ENCODE assay signal across 26 cellular contexts in the genomic region with DNA sequence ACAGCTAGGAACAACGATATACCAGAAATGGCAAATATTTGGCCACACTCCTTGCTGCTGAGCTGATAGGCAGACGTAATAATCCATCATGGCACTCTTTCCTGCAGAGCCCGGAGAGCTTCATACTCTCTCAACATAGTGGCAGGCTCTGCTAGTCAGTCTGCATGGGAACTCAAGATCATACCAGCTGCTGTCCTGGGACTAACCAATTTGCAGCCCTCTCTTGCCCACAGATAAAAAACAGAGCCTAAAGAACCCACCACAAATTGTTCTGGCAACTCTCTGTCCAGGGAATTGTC. TPM values are rescaled to one million over a fixed set of nuclear protein-coding genes. Genes with fewer than 3 reads are reported as not detected.
A peak's percentile ranks its signal among the peaks of the same experiment; 100 is the strongest.
DNase-seq lines count a peak whose midpoint lies in the region; ATAC-seq, FAIRE-seq and TF ChIP-seq lines count a peak whose summit lies in the region.
"Had no signal": no experiment of that assay in that cellular context is flagged by ENCODE, and none has a peak within 500 bp of the region (broad histone marks: within the 10 kb centered on the region; RNA-seq: fewer than 3 reads in every experiment).

No MANE protein-coding gene starts in this region.

- no peak for FAIRE-seq in HepG2 (lab: Jason Lieb, UNC)

- H3K36me3 ChIP-seq in HepG2 (replicated peaks in 1 of 2; ENCODE audit: control insufficient read depth in 1 of 2, insufficient read depth in 2 of 2, low read length in 2 of 2), result no peaks in the 10 kb centered on the region

- H3K4me3 Mint-ChIP-seq in T-helper 1 cell treated with Interleukin-12 subunit alpha and Interleukin-12 subunit beta and Interleukin-4 antibody, amounts not matched to agents 30 μg/mL and 1 μg/mL, for 36 hours, result no peak overlapping the region
- H3K4me3 Mint-ChIP-seq in activated naive CD8-positive, alpha-beta T cell treated with anti-CD3 and anti-CD28 coated beads, Interleukin-2, amount 10 ng/mL, durations not matched to agents 7 days and 5 days, result no peak overlapping the region
- no peak overlapping the region for H3K4me3 Mint-ChIP-seq in activated naive CD8-positive, alpha-beta T cell treated with anti-CD3 and anti-CD28 coated beads for 36 hours
- H3K4me3 Mint-ChIP-seq: H9 had no signal

- H3K9me3 ChIP-seq in HepG2 (ENCODE audit: low read length), result no peaks in the 10 kb centered on the region

- peak overlapping the region; percentile 31 for H3K9ac ChIP-seq in HepG2 (ENCODE audit: insufficient read depth, low read depth, low read length)

- no peaks in the 10 kb centered on the region for H3K27me3 Mint-ChIP-seq in T-helper 1 cell treated with Interleukin-12 subunit alpha and Interleukin-12 subunit beta and Interleukin-4 antibody, amounts not matched to agents 30 μg/mL and 1 μg/mL, for 36 hours (ENCODE audit: low read depth)
- H3K27me3 Mint-ChIP-seq in activated naive CD8-positive, alpha-beta T cell treated with anti-CD3 and anti-CD28 coated beads, Interleukin-2, amount 10 ng/mL, durations not matched to agents 7 days and 5 days, result no peaks in the 10 kb centered on the region
- no peaks in the 10 kb centered on the region for H3K27me3 Mint-ChIP-seq in activated naive CD8-positive, alpha-beta T cell treated with anti-CD3 and anti-CD28 coated beads for 36 hours

- POLR2A ChIA-PET in activated naive CD8-positive, alpha-beta T cell treated with anti-CD3 and anti-CD28 coated beads, Interleukin-2, amount 10 ng/mL, durations not matched to agents 7 days and 5 days (lab: Charles Lee), result interaction anchor here (1.7 kb wide), 1 partner anchor 21 kb away, joined by 6 read pairs; no protein-coding TSS in a partner anchor
- POLR2A ChIA-PET in HepG2 (lab: Yijun Ruan, JAX), result interaction anchor here (0.6 to 2.2 kb wide), 17 partner anchors 8 to 705 kb away, joined by 3 to 47 read pairs (median 4); partner anchors contain the start of genes LRRC3C, ORMDL3, PSMD3 and RPL19

- TF ChIP-seq CTCF in HepG2 (CRISPR knock-in tag; IDR thresholded peaks at IDR 0.05), result no peak

- 0% methylated on average over 2 of the region's 3 CpGs for WGBS in HepG2 (ENCODE audit: low lambda C conversion rate)

- H3K79me2 ChIP-seq in HepG2 (ENCODE audit: insufficient read depth, low read length), result no peaks in the 10 kb centered on the region

- no TSS peak for BruUV-seq in HepG2 (replicated peaks; lab: Mats Ljungman, UMichigan)

- in situ Hi-C loops in HepG2 (cut with HindIII; ENCODE audit: extremely low pct_ligation_motif_present, low pct_unique_long_range_greater_than_20kb), result no loop called here

- no peak for DNase-seq in T-helper 1 cell
- DNase-seq in activated naive CD8-positive, alpha-beta T cell treated with anti-CD3 and anti-CD28 coated beads, Interleukin-2, amount 10 ng/mL, durations not matched to agents 7 days and 5 days, result no peak
- DNase-seq in activated naive CD8-positive, alpha-beta T cell treated with anti-CD3 and anti-CD28 coated beads for 36 hours, result no peak
- DNase-seq in HepG2 (ENCODE audit: low spot score), result no peak
- no peak for DNase-seq in NCI-H128 (lab: John Stamatoyannopoulos, UW; ENCODE audit: unreplicated experiment)
- no peak for DNase-seq in NCI-H1694 treated with DMSO at 0.1 percent for 48 hours (lab: John Stamatoyannopoulos, UW)
- DNase-seq in SHP77 (lab: John Stamatoyannopoulos, UW), result no peak
- DNase-seq: AML-193, COR-L47, GDM1, H9, IMR-90, Karpas-422, NCI-H1436, NCI-H2029, NCI-H345, NCI-H524 treated with DMSO at 0.1 percent for 48 hours, PC-3, RPMI8226, SIG-M5 had no signal

- peak overlapping the region; percentile 73 for H3K27ac ChIP-seq in HepG2 (ENCODE audit: extremely low read length, insufficient read depth, low read length)
- H3K27ac ChIP-seq: 22Rv1, HL-60 had no signal

- TF ChIP-seq EP300 in HepG2 (IDR thresholded peaks at IDR 0.05; ENCODE audit: low read depth in 2 of 2, low read length in 2 of 2), result no peak
- TF ChIP-seq EP300 in HepG2 (CRISPR knock-in tag; IDR thresholded peaks at IDR 0.05; ENCODE audit: borderline replicate concordance), result no peak

- ATAC-seq in activated naive CD8-positive, alpha-beta T cell treated with anti-CD3 and anti-CD28 coated beads, Interleukin-2, amount 10 ng/mL, durations not matched to agents 7 days and 5 days (ENCODE audit: low read depth), result no peak
- ATAC-seq in HepG2, result peak; percentile 84
- ATAC-seq: PC-3 had no signal

- H3K4me2 ChIP-seq in HepG2 (ENCODE audit: low read depth, low read length), result peak overlapping the region; percentile 74

- intact Hi-C loops in HepG2 (cut with micrococcal nuclease; ENCODE audit: unreplicated experiment), result no loop called here

- peak overlapping the region; percentile 38 for H2AFZ ChIP-seq in HepG2 (ENCODE audit: low read length)

- no peaks in the 10 kb centered on the region for H4K20me1 ChIP-seq in HepG2 (ENCODE audit: insufficient read depth, low read length)

- no peak for TF ChIP-seq RAD21 in HepG2 (CRISPR knock-in tag; IDR thresholded peaks at IDR 0.05)

- CTCF ChIA-PET in HepG2 (lab: Yijun Ruan, JAX; ENCODE audit: low intra/inter-chr PET ratio, low total read pairs), result no interaction called here

- peaks cover 71% of the 10 kb centered on the region for H3K36me3 Mint-ChIP-seq in T-helper 1 cell treated with Interleukin-12 subunit alpha and Interleukin-12 subunit beta and Interleukin-4 antibody, amounts not matched to agents 30 μg/mL and 1 μg/mL, for 36 hours (ENCODE audit: low read depth)
- H3K36me3 Mint-ChIP-seq in activated naive CD8-positive, alpha-beta T cell treated with anti-CD3 and anti-CD28 coated beads, Interleukin-2, amount 10 ng/mL, durations not matched to agents 7 days and 5 days, result peaks cover 55% of the 10 kb centered on the region
- peaks cover 12% of the 10 kb centered on the region for H3K36me3 Mint-ChIP-seq in activated naive CD8-positive, alpha-beta T cell treated with anti-CD3 and anti-CD28 coated beads for 36 hours

- peak overlapping the region; percentile 67 for H3K27ac Mint-ChIP-seq in T-helper 1 cell treated with Interleukin-12 subunit alpha and Interleukin-12 subunit beta and Interleukin-4 antibody, amounts not matched to agents 30 μg/mL and 1 μg/mL, for 36 hours
- peak overlapping the region; percentile 15 for H3K27ac Mint-ChIP-seq in activated naive CD8-positive, alpha-beta T cell treated with anti-CD3 and anti-CD28 coated beads, Interleukin-2, amount 10 ng/mL, durations not matched to agents 7 days and 5 days
- no peak overlapping the region for H3K27ac Mint-ChIP-seq in activated naive CD8-positive, alpha-beta T cell treated with anti-CD3 and anti-CD28 coated beads for 36 hours

- peaks cover 24% of the 10 kb centered on the region for H3K4me1 ChIP-seq in HepG2 (ENCODE audit: insufficient read depth, low read length)

- no peaks in the 10 kb centered on the region for H3K9me3 Mint-ChIP-seq in T-helper 1 cell treated with Interleukin-12 subunit alpha and Interleukin-12 subunit beta and Interleukin-4 antibody, amounts not matched to agents 30 μg/mL and 1 μg/mL, for 36 hours
- no peaks in the 10 kb centered on the region for H3K9me3 Mint-ChIP-seq in activated naive CD8-positive, alpha-beta T cell treated with anti-CD3 and anti-CD28 coated beads, Interleukin-2, amount 10 ng/mL, durations not matched to agents 7 days and 5 days
- no peaks in the 10 kb centered on the region for H3K9me3 Mint-ChIP-seq in activated naive CD8-positive, alpha-beta T cell treated with anti-CD3 and anti-CD28 coated beads for 36 hours
- H3K9me3 Mint-ChIP-seq: H9 had no signal

- H3K4me1 Mint-ChIP-seq in T-helper 1 cell treated with Interleukin-12 subunit alpha and Interleukin-12 subunit beta and Interleukin-4 antibody, amounts not matched to agents 30 μg/mL and 1 μg/mL, for 36 hours (ENCODE audit: low read depth), result peaks cover 39% of the 10 kb centered on the region
- peaks cover 33% of the 10 kb centered on the region for H3K4me1 Mint-ChIP-seq in activated naive CD8-positive, alpha-beta T cell treated with anti-CD3 and anti-CD28 coated beads, Interleukin-2, amount 10 ng/mL, durations not matched to agents 7 days and 5 days
- H3K4me1 Mint-ChIP-seq in activated naive CD8-positive, alpha-beta T cell treated with anti-CD3 and anti-CD28 coated beads for 36 hours, result peaks cover 14% of the 10 kb centered on the region
- H3K4me1 Mint-ChIP-seq: H9 had no signal

- H3K4me3 ChIP-seq in HepG2 (replicated peaks in 1 of 3; ENCODE audit: insufficient read depth in 1 of 3, low read depth in 2 of 3, low read length in 3 of 3), result peak overlapping the region in 1 of 3 experiments; percentile 45; a peak in 1 of 6 replicates

- no peaks in the 10 kb centered on the region for H3K27me3 ChIP-seq in HepG2 (ENCODE audit: control insufficient read depth in 1 of 2, insufficient read depth in 2 of 2, low read length in 2 of 2)

- TF ChIP-seq POLR2A in HepG2 (IDR thresholded peaks at IDR 0.05; ENCODE audit: insufficient read depth in 1 of 2, low read depth in 2 of 2, low read length in 2 of 2), result no peak

RNA-seq across cellular contexts. Expression of gene GSDMB, which starts 13.5 kb away (rescaled TPM):
- 10 to 100 TPM; 67.0 to 69.8 TPM for total RNA-seq in activated naive CD8-positive, alpha-beta T cell treated with anti-CD3 and anti-CD28 coated beads, Interleukin-2, amount 10 ng/mL, durations not matched to agents 7 days and 5 days
- 1 to 10 TPM; 7.6 to 8.7 TPM for total RNA-seq in activated naive CD8-positive, alpha-beta T cell treated with anti-CD3 and anti-CD28 coated beads for 36 hours
- total RNA-seq in HepG2 (2016; rRNA removed; fragmentation: Illumina TruSeq; extraction: Trizol), result 0.70 and 3.3 TPM in 2 replicates
- 0.44 and 0.51 TPM in 2 replicates for total RNA-seq in HepG2 (2016; cell fraction: cytosol; rRNA removed; fragmentation: Illumina TruSeq; extraction: Trizol; ENCODE audit: low read depth)
- total RNA-seq in HepG2 (2016; cell fraction: insoluble cytoplasmic fraction; rRNA removed; fragmentation: Illumina TruSeq; extraction: Trizol), result 0.76 and 2.9 TPM in 2 replicates
- total RNA-seq in HepG2 (2016; cell fraction: membrane; rRNA removed; fragmentation: Illumina TruSeq; extraction: Trizol), result 0.31 and 0.62 TPM in 2 replicates
- 8.3 and 9.3 TPM in 2 replicates for total RNA-seq in HepG2 (2016; cell fraction: nucleus; rRNA removed; fragmentation: Illumina TruSeq; extraction: Trizol)
- polyA plus RNA-seq in HepG2 (2011; rRNA removed), result 30.4 and 39.4 TPM in 2 replicates
- polyA plus RNA-seq in HepG2 (2011; cell fraction: cytosol; rRNA removed), result 3.7 and 4.3 TPM in 2 replicates
- polyA plus RNA-seq in HepG2 (2011; cell fraction: nucleus; rRNA removed), result 140 and 180 TPM in 2 replicates
- 36.5 and 54.8 TPM in 2 replicates for polyA plus RNA-seq in HepG2 (2012)
- 0.33 and 0.52 TPM in 2 replicates for polyA plus RNA-seq in HepG2 (2016; cell fraction: cytosol; fragmentation: Illumina TruSeq; extraction: Trizol; ENCODE audit: low read depth)
- polyA plus RNA-seq in HepG2 (2016; cell fraction: insoluble cytoplasmic fraction; fragmentation: Illumina TruSeq; extraction: Trizol; ENCODE audit: low read depth), result 0.73 and 1.2 TPM in 2 replicates
- polyA plus RNA-seq in HepG2 (2016; cell fraction: membrane; fragmentation: Illumina TruSeq; extraction: Trizol; ENCODE audit: low read depth), result 0.26 and 0.35 TPM in 2 replicates
- polyA plus RNA-seq in HepG2 (2016; cell fraction: nucleus; fragmentation: Illumina TruSeq; extraction: Trizol; ENCODE audit: insufficient read depth, low read depth), result 21.8 and 24.9 TPM in 2 replicates
- 4.9 and 23.3 TPM in 2 replicates for polyA minus RNA-seq in HepG2 (2011; rRNA and poly(A)+ RNA removed; ENCODE audit: low replicate concordance)
- 1.1 and 1.5 TPM in 2 replicates for polyA minus RNA-seq in HepG2 (2011; cell fraction: cytosol; rRNA and poly(A)+ RNA removed)
- polyA minus RNA-seq in HepG2 (2011; cell fraction: nucleus; rRNA and poly(A)+ RNA removed), result 42.0 and 56.2 TPM in 2 replicates

RNA-seq across cellular contexts. Expression of gene ORMDL3, which starts 22.5 kb away (rescaled TPM):
- 100 to 1,000 TPM; 149 to 159 TPM for total RNA-seq in activated naive CD8-positive, alpha-beta T cell treated with anti-CD3 and anti-CD28 coated beads, Interleukin-2, amount 10 ng/mL, durations not matched to agents 7 days and 5 days
- total RNA-seq in activated naive CD8-positive, alpha-beta T cell treated with anti-CD3 and anti-CD28 coated beads for 36 hours, result 10 to 100 TPM; 59.1 to 62.3 TPM
- total RNA-seq in HepG2 (2016; rRNA removed; fragmentation: Illumina TruSeq; extraction: Trizol), result 125 and 181 TPM in 2 replicates
- total RNA-seq in HepG2 (2016; cell fraction: cytosol; rRNA removed; fragmentation: Illumina TruSeq; extraction: Trizol; ENCODE audit: low read depth), result 52.8 and 58.2 TPM in 2 replicates
- 110 and 214 TPM in 2 replicates for total RNA-seq in HepG2 (2016; cell fraction: insoluble cytoplasmic fraction; rRNA removed; fragmentation: Illumina TruSeq; extraction: Trizol)
- 136 and 143 TPM in 2 replicates for total RNA-seq in HepG2 (2016; cell fraction: membrane; rRNA removed; fragmentation: Illumina TruSeq; extraction: Trizol)
- total RNA-seq in HepG2 (2016; cell fraction: nucleus; rRNA removed; fragmentation: Illumina TruSeq; extraction: Trizol), result 112 and 134 TPM in 2 replicates
- polyA plus RNA-seq in HepG2 (2011; rRNA removed), result 384 and 546 TPM in 2 replicates
- 330 and 331 TPM in 2 replicates for polyA plus RNA-seq in HepG2 (2011; cell fraction: cytosol; rRNA removed)
- 319 and 431 TPM in 2 replicates for polyA plus RNA-seq in HepG2 (2011; cell fraction: nucleus; rRNA removed)
- polyA plus RNA-seq in HepG2 (2012), result 176 and 292 TPM in 2 replicates
- 35.1 and 42.1 TPM in 2 replicates for polyA plus RNA-seq in HepG2 (2016; cell fraction: cytosol; fragmentation: Illumina TruSeq; extraction: Trizol; ENCODE audit: low read depth)
- 81.8 and 96.3 TPM in 2 replicates for polyA plus RNA-seq in HepG2 (2016; cell fraction: insoluble cytoplasmic fraction; fragmentation: Illumina TruSeq; extraction: Trizol; ENCODE audit: low read depth)
- polyA plus RNA-seq in HepG2 (2016; cell fraction: membrane; fragmentation: Illumina TruSeq; extraction: Trizol; ENCODE audit: low read depth), result 72.9 and 81.6 TPM in 2 replicates
- 169 and 170 TPM in 2 replicates for polyA plus RNA-seq in HepG2 (2016; cell fraction: nucleus; fragmentation: Illumina TruSeq; extraction: Trizol; ENCODE audit: insufficient read depth, low read depth)
- polyA minus RNA-seq in HepG2 (2011; rRNA and poly(A)+ RNA removed; ENCODE audit: low replicate concordance), result 76.0 and 1,167 TPM in 2 replicates
- polyA minus RNA-seq in HepG2 (2011; cell fraction: cytosol; rRNA and poly(A)+ RNA removed), result 115 and 192 TPM in 2 replicates
- 79.2 and 94.6 TPM in 2 replicates for polyA minus RNA-seq in HepG2 (2011; cell fraction: nucleus; rRNA and poly(A)+ RNA removed)

RNA-seq across cellular contexts. Expression of gene LRRC3C, which starts 22.6 kb away (rescaled TPM):
- total RNA-seq in activated naive CD8-positive, alpha-beta T cell treated with anti-CD3 and anti-CD28 coated beads, Interleukin-2, amount 10 ng/mL, durations not matched to agents 7 days and 5 days, result not detected
- not detected for total RNA-seq in activated naive CD8-positive, alpha-beta T cell treated with anti-CD3 and anti-CD28 coated beads for 36 hours
- total RNA-seq in HepG2 (2016; rRNA removed; fragmentation: Illumina TruSeq; extraction: Trizol), result not detected in 2 replicates
- total RNA-seq in HepG2 (2016; cell fraction: cytosol; rRNA removed; fragmentation: Illumina TruSeq; extraction: Trizol; ENCODE audit: low read depth), result not detected in 2 replicates
- total RNA-seq in HepG2 (2016; cell fraction: insoluble cytoplasmic fraction; rRNA removed; fragmentation: Illumina TruSeq; extraction: Trizol), result not detected in 2 replicates
- not detected in 2 replicates for total RNA-seq in HepG2 (2016; cell fraction: membrane; rRNA removed; fragmentation: Illumina TruSeq; extraction: Trizol)
- total RNA-seq in HepG2 (2016; cell fraction: nucleus; rRNA removed; fragmentation: Illumina TruSeq; extraction: Trizol), result not detected in 2 replicates
- polyA plus RNA-seq in HepG2 (2011; rRNA removed), result 0.10 and 0.17 TPM in 2 replicates
- polyA plus RNA-seq in HepG2 (2011; cell fraction: cytosol; rRNA removed), result 0.11 TPM in 1 of 2 replicates, not detected in the other
- polyA plus RNA-seq in HepG2 (2011; cell fraction: nucleus; rRNA removed), result not detected in 2 replicates
- not detected in 2 replicates for polyA plus RNA-seq in HepG2 (2012)
- not detected in 2 replicates for polyA plus RNA-seq in HepG2 (2016; cell fraction: cytosol; fragmentation: Illumina TruSeq; extraction: Trizol; ENCODE audit: low read depth)
- polyA plus RNA-seq in HepG2 (2016; cell fraction: insoluble cytoplasmic fraction; fragmentation: Illumina TruSeq; extraction: Trizol; ENCODE audit: low read depth), result not detected in 2 replicates
- polyA plus RNA-seq in HepG2 (2016; cell fraction: membrane; fragmentation: Illumina TruSeq; extraction: Trizol; ENCODE audit: low read depth), result not detected in 2 replicates
- polyA plus RNA-seq in HepG2 (2016; cell fraction: nucleus; fragmentation: Illumina TruSeq; extraction: Trizol; ENCODE audit: insufficient read depth, low read depth), result not detected in 2 replicates
- 0.24 TPM in 1 of 2 replicates, not detected in the other for polyA minus RNA-seq in HepG2 (2011; rRNA and poly(A)+ RNA removed; ENCODE audit: low replicate concordance)
- polyA minus RNA-seq in HepG2 (2011; cell fraction: cytosol; rRNA and poly(A)+ RNA removed), result not detected in 2 replicates
- polyA minus RNA-seq in HepG2 (2011; cell fraction: nucleus; rRNA and poly(A)+ RNA removed), result not detected in 2 replicates
- total RNA-seq: Daoy, H9, HT1080, IMR-90, MCF 10A, PC-3 had no signal
- polyA plus RNA-seq: IMR-90 had no signal

RNA-seq across cellular contexts. Expression of gene ZPBP2, which starts 36.9 kb away (rescaled TPM):
- total RNA-seq in activated naive CD8-positive, alpha-beta T cell treated with anti-CD3 and anti-CD28 coated beads, Interleukin-2, amount 10 ng/mL, durations not matched to agents 7 days and 5 days, result under 1 TPM in 1 of 2 experiments, not detected in 1; 0.14 TPM
- not detected for total RNA-seq in activated naive CD8-positive, alpha-beta T cell treated with anti-CD3 and anti-CD28 coated beads for 36 hours
- total RNA-seq in HepG2 (2016; rRNA removed; fragmentation: Illumina TruSeq; extraction: Trizol), result not detected in 2 replicates
- not detected in 2 replicates for total RNA-seq in HepG2 (2016; cell fraction: cytosol; rRNA removed; fragmentation: Illumina TruSeq; extraction: Trizol; ENCODE audit: low read depth)
- not detected in 2 replicates for total RNA-seq in HepG2 (2016; cell fraction: insoluble cytoplasmic fraction; rRNA removed; fragmentation: Illumina TruSeq; extraction: Trizol)
- not detected in 2 replicates for total RNA-seq in HepG2 (2016; cell fraction: membrane; rRNA removed; fragmentation: Illumina TruSeq; extraction: Trizol)
- total RNA-seq in HepG2 (2016; cell fraction: nucleus; rRNA removed; fragmentation: Illumina TruSeq; extraction: Trizol), result not detected in 2 replicates
- not detected in 2 replicates for polyA plus RNA-seq in HepG2 (2011; rRNA removed)
- not detected in 2 replicates for polyA plus RNA-seq in HepG2 (2011; cell fraction: cytosol; rRNA removed)
- polyA plus RNA-seq in HepG2 (2011; cell fraction: nucleus; rRNA removed), result not detected in 2 replicates
- polyA plus RNA-seq in HepG2 (2012), result not detected in 2 replicates
- not detected in 2 replicates for polyA plus RNA-seq in HepG2 (2016; cell fraction: cytosol; fragmentation: Illumina TruSeq; extraction: Trizol; ENCODE audit: low read depth)
- not detected in 2 replicates for polyA plus RNA-seq in HepG2 (2016; cell fraction: insoluble cytoplasmic fraction; fragmentation: Illumina TruSeq; extraction: Trizol; ENCODE audit: low read depth)
- not detected in 2 replicates for polyA plus RNA-seq in HepG2 (2016; cell fraction: membrane; fragmentation: Illumina TruSeq; extraction: Trizol; ENCODE audit: low read depth)
- polyA plus RNA-seq in HepG2 (2016; cell fraction: nucleus; fragmentation: Illumina TruSeq; extraction: Trizol; ENCODE audit: insufficient read depth, low read depth), result not detected in 2 replicates
- not detected in 2 replicates for polyA minus RNA-seq in HepG2 (2011; rRNA and poly(A)+ RNA removed; ENCODE audit: low replicate concordance)
- not detected in 2 replicates for polyA minus RNA-seq in HepG2 (2011; cell fraction: cytosol; rRNA and poly(A)+ RNA removed)
- not detected in 2 replicates for polyA minus RNA-seq in HepG2 (2011; cell fraction: nucleus; rRNA and poly(A)+ RNA removed)
- total RNA-seq: Daoy, H9, HT1080, IMR-90, MCF 10A, PC-3 had no signal
- polyA plus RNA-seq: IMR-90 had no signal

RNA-seq across cellular contexts. Expression of gene IKZF3, which starts 40.8 kb away (rescaled TPM):
- 10 to 100 TPM; 78.5 to 83.5 TPM for total RNA-seq in activated naive CD8-positive, alpha-beta T cell treated with anti-CD3 and anti-CD28 coated beads, Interleukin-2, amount 10 ng/mL, durations not matched to agents 7 days and 5 days
- 10 to 100 TPM; 43.9 to 44.6 TPM for total RNA-seq in activated naive CD8-positive, alpha-beta T cell treated with anti-CD3 and anti-CD28 coated beads for 36 hours
- total RNA-seq in HepG2 (2016; rRNA removed; fragmentation: Illumina TruSeq; extraction: Trizol), result not detected in 2 replicates
- under 0.01 TPM in 1 of 2 replicates, not detected in the other for total RNA-seq in HepG2 (2016; cell fraction: cytosol; rRNA removed; fragmentation: Illumina TruSeq; extraction: Trizol; ENCODE audit: low read depth)
- not detected in 2 replicates for total RNA-seq in HepG2 (2016; cell fraction: insoluble cytoplasmic fraction; rRNA removed; fragmentation: Illumina TruSeq; extraction: Trizol)
- total RNA-seq in HepG2 (2016; cell fraction: membrane; rRNA removed; fragmentation: Illumina TruSeq; extraction: Trizol), result not detected in 2 replicates
- not detected in 2 replicates for total RNA-seq in HepG2 (2016; cell fraction: nucleus; rRNA removed; fragmentation: Illumina TruSeq; extraction: Trizol)
- polyA plus RNA-seq in HepG2 (2011; rRNA removed), result not detected in 2 replicates
- polyA plus RNA-seq in HepG2 (2011; cell fraction: cytosol; rRNA removed), result 0.01 and 0.03 TPM in 2 replicates
- 0.03 TPM in 1 of 2 replicates, not detected in the other for polyA plus RNA-seq in HepG2 (2011; cell fraction: nucleus; rRNA removed)
- polyA plus RNA-seq in HepG2 (2012), result not detected in 2 replicates
- polyA plus RNA-seq in HepG2 (2016; cell fraction: cytosol; fragmentation: Illumina TruSeq; extraction: Trizol; ENCODE audit: low read depth), result not detected in 2 replicates
- not detected in 2 replicates for polyA plus RNA-seq in HepG2 (2016; cell fraction: insoluble cytoplasmic fraction; fragmentation: Illumina TruSeq; extraction: Trizol; ENCODE audit: low read depth)
- not detected in 2 replicates for polyA plus RNA-seq in HepG2 (2016; cell fraction: membrane; fragmentation: Illumina TruSeq; extraction: Trizol; ENCODE audit: low read depth)
- not detected in 2 replicates for polyA plus RNA-seq in HepG2 (2016; cell fraction: nucleus; fragmentation: Illumina TruSeq; extraction: Trizol; ENCODE audit: insufficient read depth, low read depth)
- polyA minus RNA-seq in HepG2 (2011; rRNA and poly(A)+ RNA removed; ENCODE audit: low replicate concordance), result 0.07 TPM in 1 of 2 replicates, not detected in the other
- not detected in 2 replicates for polyA minus RNA-seq in HepG2 (2011; cell fraction: cytosol; rRNA and poly(A)+ RNA removed)
- polyA minus RNA-seq in HepG2 (2011; cell fraction: nucleus; rRNA and poly(A)+ RNA removed), result not detected in 2 replicates
- total RNA-seq: HT1080, IMR-90, MCF 10A, PC-3 had no signal
- polyA plus RNA-seq: IMR-90 had no signal

Comparison
In these comparisons a context has a peak if more than half of its experiments do, and no peak if none do; other contexts are left out.
1. RNA of gene GSDMB, which starts 13.5 kb away (total RNA-seq): 67.0 to 69.8 TPM in activated naive CD8-positive, alpha-beta T cell treated with anti-CD3 and anti-CD28 coated beads, Interleukin-2, amount 10 ng/mL, durations not matched to agents 7 days and 5 days; 7.6 to 8.7 TPM in activated naive CD8-positive, alpha-beta T cell treated with anti-CD3 and anti-CD28 coated beads for 36 hours and 0.31 to 9.3 TPM in HepG2; every median in the first group is over 4 times any median in the second.